ENCODE assay signal across 14 cellular contexts in the genomic region with DNA sequence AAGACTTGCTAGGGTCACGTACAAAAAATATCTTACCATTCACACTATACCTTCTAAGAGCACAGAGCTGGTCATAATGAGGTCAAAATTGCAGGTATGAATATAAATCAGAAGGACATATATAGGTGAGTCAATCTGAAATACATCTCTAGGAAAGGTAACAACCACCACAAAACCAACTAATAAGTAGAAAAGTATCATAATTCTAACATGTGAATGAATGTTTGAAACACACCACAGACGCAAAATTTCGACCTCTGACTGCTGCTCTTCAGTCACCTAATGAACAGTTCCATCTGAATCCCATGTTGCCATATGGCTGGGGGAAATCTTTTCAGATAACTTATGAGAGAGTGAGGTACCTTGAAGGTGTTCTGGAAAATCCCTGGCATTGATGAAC. TPM values are rescaled to one million over a fixed set of nuclear protein-coding genes. Genes with fewer than 3 reads are reported as not detected.
DNase-seq lines count a peak whose midpoint lies in the region; ATAC-seq, FAIRE-seq and TF ChIP-seq lines count a peak whose summit lies in the region.
"Had no signal": no experiment of that assay in that cellular context is flagged by ENCODE, and none has a peak within 500 bp of the region (broad histone marks: within the 10 kb centered on the region; RNA-seq: fewer than 3 reads in every experiment).

No MANE protein-coding gene starts in this region.

- H3K27me3 ChIP-seq in esophagus squamous epithelium (no peaks in the 10 kb centered on the region), PC-9 (ENCODE audit: insufficient read depth, low read depth) (no peaks in the 10 kb centered on the region)

- CTCF ChIA-PET in PC-9 (lab: Charles Lee): no interaction called here

- H3K36me3 ChIP-seq in esophagus squamous epithelium: no peaks in the 10 kb centered on the region
- no peaks in the 10 kb centered on the region for H3K36me3 ChIP-seq in PC-9 (ENCODE audit: low read depth)

- no peaks in the 10 kb centered on the region for H3F3A ChIP-seq in PC-9 (ENCODE audit: insufficient read depth, low read depth)

- ATAC-seq in GM18508 (IDR thresholded peaks at IDR 0.05; ENCODE audit: insufficient read depth, unreplicated experiment) (peak; percentile 43), GM19452 (IDR thresholded peaks at IDR 0.05; ENCODE audit: unreplicated experiment) (peak; percentile 31), HG03039 (IDR thresholded peaks at IDR 0.05; ENCODE audit: unreplicated experiment) (peak; percentile 36)
- ATAC-seq in activated naive CD8-positive, alpha-beta T cell treated with anti-CD3 and anti-CD28 coated beads, Interleukin-2, amount 50 U/mL, for 24 hours: peak; percentile 45
- ATAC-seq: WTC11 had no signal

- H3K9me3 ChIP-seq in esophagus squamous epithelium (no peaks in the 10 kb centered on the region), PC-9 (ENCODE audit: insufficient read depth, low read depth) (no peaks in the 10 kb centered on the region)

- no peak for TF ChIP-seq POLR2A in esophagus squamous epithelium (IDR thresholded peaks at IDR 0.05)

- H3K27ac Mint-ChIP-seq in activated naive CD8-positive, alpha-beta T cell treated with anti-CD3 and anti-CD28 coated beads, Interleukin-2, amount 50 U/mL, for 24 hours: peak overlapping the region; percentile 66
- H3K27ac Mint-ChIP-seq: WTC11 had no signal

- H4K20me1 ChIP-seq in PC-9 (ENCODE audit: insufficient read depth): no peaks in the 10 kb centered on the region

- H3K4me3 ChIP-seq in esophagus squamous epithelium: no peak overlapping the region
- H3K4me3 ChIP-seq in PC-9: no peak overlapping the region

- H3K4me2 ChIP-seq in PC-9: no peak overlapping the region

- peak overlapping the region; percentile 28 for H3K4me3 Mint-ChIP-seq in activated naive CD8-positive, alpha-beta T cell treated with anti-CD3 and anti-CD28 coated beads, Interleukin-2, amount 50 U/mL, for 24 hours
- H3K4me3 Mint-ChIP-seq: WTC11 had no signal

- no TSS peak for BruUV-seq in PC-9 (replicated peaks; lab: Mats Ljungman, UMichigan)

- FAIRE-seq in urothelium cell line (lab: Jason Lieb, UNC): no peak

- H3K79me2 ChIP-seq in PC-9 (ENCODE audit: low read depth): no peaks in the 10 kb centered on the region

- peaks cover 8% of the 10 kb centered on the region for H3K9me3 Mint-ChIP-seq in activated naive CD8-positive, alpha-beta T cell treated with anti-CD3 and anti-CD28 coated beads, Interleukin-2, amount 50 U/mL, for 24 hours
- H3K9me3 Mint-ChIP-seq: WTC11 had no signal

- peaks cover 35% of the 10 kb centered on the region for H3K4me1 Mint-ChIP-seq in activated naive CD8-positive, alpha-beta T cell treated with anti-CD3 and anti-CD28 coated beads, Interleukin-2, amount 50 U/mL, for 24 hours

- TF ChIP-seq CTCF in esophagus squamous epithelium (IDR thresholded peaks at IDR 0.05): no peak
- TF ChIP-seq CTCF in PC-9 (conservative IDR thresholded peaks at IDR 0.05): no peak

- intact Hi-C loops in esophagus squamous epithelium (cut with DNase I): no loop called here
- intact Hi-C loops in PC-9 (cut with micrococcal nuclease; ENCODE audit: unreplicated experiment): no loop called here

- DNase-seq in activated naive CD8-positive, alpha-beta T cell treated with anti-CD3 and anti-CD28 coated beads, Interleukin-2, amount 50 U/mL, for 24 hours: no peak
- DNase-seq in esophagus squamous epithelium (lab: John Stamatoyannopoulos, UW) (no peak), urothelium cell line (ENCODE audit: low spot score) (no peak), PC-9 (no peak), DMS114 treated with DMSO at 0.1 percent for 48 hours (lab: John Stamatoyannopoulos, UW; ENCODE audit: unreplicated experiment) (no peak)
- DNase-seq: aorta; NCI-H1048; NCI-H524; SHP77 treated with DMSO at 0.1 percent for 48 hours; stimulated activated CD8-positive, alpha-beta memory T cell treated with anti-CD3 and anti-CD28 coated beads, Interleukin-4, amount 100 ng/mL, for 48 hours had no signal

- H3K27ac ChIP-seq in esophagus squamous epithelium (peak overlapping the region in 2 of 4 donors; percentile 11 to 38), PC-9 (no peak overlapping the region)

- H2AFZ ChIP-seq in PC-9: no peak overlapping the region

- no peaks in the 10 kb centered on the region for H3K9me2 ChIP-seq in PC-9 (ENCODE audit: insufficient read depth)

- no peaks in the 10 kb centered on the region for H3K27me3 Mint-ChIP-seq in activated naive CD8-positive, alpha-beta T cell treated with anti-CD3 and anti-CD28 coated beads, Interleukin-2, amount 50 U/mL, for 24 hours

- WGBS in esophagus squamous epithelium, 2 donors: 42 to 51% methylated on average over 3 of the region's 3 CpGs

- H3K4me1 ChIP-seq in esophagus squamous epithelium (peaks cover 0 to 12% (median 0%) of the 10 kb centered on the region in 3 donors), PC-9 (replicated peaks; ENCODE audit: insufficient read depth) (no peaks in the 10 kb centered on the region)

- H3K36me3 Mint-ChIP-seq in activated naive CD8-positive, alpha-beta T cell treated with anti-CD3 and anti-CD28 coated beads, Interleukin-2, amount 50 U/mL, for 24 hours (ENCODE audit: low read depth): peaks cover 5% of the 10 kb centered on the region
- H3K36me3 Mint-ChIP-seq: WTC11 had no signal

- POLR2A ChIA-PET in PC-9 (lab: Charles Lee; ENCODE audit: unreplicated experiment): no interaction called here

RNA-seq across cellular contexts. Expression of a gene that starts 22.1 kb away (rescaled TPM):
- total RNA-seq in esophagus squamous epithelium (1 to 10 TPM in 1 of 4 donors, not detected in 3; 1.7 TPM), PC-9 (2021) (not detected in 2 replicates)
- total RNA-seq: WTC11 had no signal

RNA-seq across cellular contexts. Expression of a gene that starts 35.3 kb away (rescaled TPM):
- total RNA-seq in esophagus squamous epithelium (10 to 100 TPM; 11.8 to 30.1 (median 16.5) TPM), PC-9 (2021) (14.1 and 14.2 TPM in 2 replicates)
